1 cellular context compared by ENCODE assay signal in the genomic region with DNA sequence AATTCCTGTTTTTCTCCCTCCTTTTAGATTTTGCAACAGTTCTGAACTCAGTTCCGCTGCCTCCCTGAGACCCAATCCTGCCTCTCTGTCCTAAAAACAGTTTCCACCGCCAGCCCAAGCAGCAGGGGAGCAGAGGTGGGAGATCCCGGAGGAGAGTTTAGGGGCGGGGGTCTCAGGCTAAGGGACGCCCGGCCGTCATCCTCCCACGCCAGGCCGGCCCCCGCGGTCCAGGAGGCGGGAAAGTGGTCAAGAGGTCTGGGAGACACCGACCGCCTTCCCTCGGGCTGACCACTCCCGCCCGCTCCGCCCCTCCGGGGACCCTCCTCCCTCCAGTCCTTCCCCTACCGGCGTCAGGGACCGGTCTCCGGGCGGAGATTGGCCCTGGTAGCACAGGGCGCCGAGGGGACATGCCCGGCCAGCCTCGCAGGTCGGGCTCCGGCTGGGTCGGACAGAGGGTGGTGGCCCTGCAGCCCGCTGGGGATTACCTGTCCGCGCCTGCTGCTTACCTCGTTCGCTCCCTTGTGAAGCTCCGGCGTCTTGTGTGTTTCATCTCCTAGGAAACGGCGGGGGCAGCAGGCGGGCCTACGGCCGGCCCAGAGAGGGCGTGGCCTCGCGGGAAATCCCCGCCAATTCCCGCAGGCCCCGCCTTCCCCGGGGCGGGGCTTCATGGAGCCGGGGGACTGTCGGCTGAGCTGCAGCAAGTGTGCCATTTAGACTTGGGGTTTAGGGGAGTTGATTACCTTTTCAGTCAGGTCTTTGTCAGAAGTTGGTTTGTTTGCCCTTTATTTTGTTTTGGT.
TF ChIP-seq lines count a peak whose summit lies in the region.

A gene with protein sequence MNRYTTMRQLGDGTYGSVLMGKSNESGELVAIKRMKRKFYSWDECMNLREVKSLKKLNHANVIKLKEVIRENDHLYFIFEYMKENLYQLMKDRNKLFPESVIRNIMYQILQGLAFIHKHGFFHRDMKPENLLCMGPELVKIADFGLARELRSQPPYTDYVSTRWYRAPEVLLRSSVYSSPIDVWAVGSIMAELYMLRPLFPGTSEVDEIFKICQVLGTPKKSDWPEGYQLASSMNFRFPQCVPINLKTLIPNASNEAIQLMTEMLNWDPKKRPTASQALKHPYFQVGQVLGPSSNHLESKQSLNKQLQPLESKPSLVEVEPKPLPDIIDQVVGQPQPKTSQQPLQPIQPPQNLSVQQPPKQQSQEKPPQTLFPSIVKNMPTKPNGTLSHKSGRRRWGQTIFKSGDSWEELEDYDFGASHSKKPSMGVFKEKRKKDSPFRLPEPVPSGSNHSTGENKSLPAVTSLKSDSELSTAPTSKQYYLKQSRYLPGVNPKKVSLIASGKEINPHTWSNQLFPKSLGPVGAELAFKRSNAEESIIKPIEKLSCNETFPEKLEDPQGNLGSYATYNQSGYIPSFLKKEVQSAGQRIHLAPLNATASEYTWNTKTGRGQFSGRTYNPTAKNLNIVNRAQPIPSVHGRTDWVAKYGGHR (minus strand): TSS at position 543 of the 797 bp plus-strand sequence. CDS start 7,891 bp downstream, outside the sequence.

TF ChIP-seq in K562, 482 proteins besides CTCF, POLR2A, EP300 and RAD21 (continued from another document and continues in another):
- TF ChIP-seq, protein P1, sequence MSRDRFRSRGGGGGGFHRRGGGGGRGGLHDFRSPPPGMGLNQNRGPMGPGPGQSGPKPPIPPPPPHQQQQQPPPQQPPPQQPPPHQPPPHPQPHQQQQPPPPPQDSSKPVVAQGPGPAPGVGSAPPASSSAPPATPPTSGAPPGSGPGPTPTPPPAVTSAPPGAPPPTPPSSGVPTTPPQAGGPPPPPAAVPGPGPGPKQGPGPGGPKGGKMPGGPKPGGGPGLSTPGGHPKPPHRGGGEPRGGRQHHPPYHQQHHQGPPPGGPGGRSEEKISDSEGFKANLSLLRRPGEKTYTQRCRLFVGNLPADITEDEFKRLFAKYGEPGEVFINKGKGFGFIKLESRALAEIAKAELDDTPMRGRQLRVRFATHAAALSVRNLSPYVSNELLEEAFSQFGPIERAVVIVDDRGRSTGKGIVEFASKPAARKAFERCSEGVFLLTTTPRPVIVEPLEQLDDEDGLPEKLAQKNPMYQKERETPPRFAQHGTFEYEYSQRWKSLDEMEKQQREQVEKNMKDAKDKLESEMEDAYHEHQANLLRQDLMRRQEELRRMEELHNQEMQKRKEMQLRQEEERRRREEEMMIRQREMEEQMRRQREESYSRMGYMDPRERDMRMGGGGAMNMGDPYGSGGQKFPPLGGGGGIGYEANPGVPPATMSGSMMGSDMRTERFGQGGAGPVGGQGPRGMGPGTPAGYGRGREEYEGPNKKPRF (IDR thresholded peaks at IDR 0.05; ENCODE audit: low read depth, low read length): no peak
- TF ChIP-seq NFIX (CRISPR knock-in tag; IDR thresholded peaks at IDR 0.05; ENCODE audit: low read depth): no peak
- TF ChIP-seq PPARD (CRISPR knock-in tag; IDR thresholded peaks at IDR 0.05): no peak
- no peak for TF ChIP-seq PTTG1 (tag; IDR thresholded peaks at IDR 0.05; ENCODE audit: low read depth)
- TF ChIP-seq, protein P2, sequence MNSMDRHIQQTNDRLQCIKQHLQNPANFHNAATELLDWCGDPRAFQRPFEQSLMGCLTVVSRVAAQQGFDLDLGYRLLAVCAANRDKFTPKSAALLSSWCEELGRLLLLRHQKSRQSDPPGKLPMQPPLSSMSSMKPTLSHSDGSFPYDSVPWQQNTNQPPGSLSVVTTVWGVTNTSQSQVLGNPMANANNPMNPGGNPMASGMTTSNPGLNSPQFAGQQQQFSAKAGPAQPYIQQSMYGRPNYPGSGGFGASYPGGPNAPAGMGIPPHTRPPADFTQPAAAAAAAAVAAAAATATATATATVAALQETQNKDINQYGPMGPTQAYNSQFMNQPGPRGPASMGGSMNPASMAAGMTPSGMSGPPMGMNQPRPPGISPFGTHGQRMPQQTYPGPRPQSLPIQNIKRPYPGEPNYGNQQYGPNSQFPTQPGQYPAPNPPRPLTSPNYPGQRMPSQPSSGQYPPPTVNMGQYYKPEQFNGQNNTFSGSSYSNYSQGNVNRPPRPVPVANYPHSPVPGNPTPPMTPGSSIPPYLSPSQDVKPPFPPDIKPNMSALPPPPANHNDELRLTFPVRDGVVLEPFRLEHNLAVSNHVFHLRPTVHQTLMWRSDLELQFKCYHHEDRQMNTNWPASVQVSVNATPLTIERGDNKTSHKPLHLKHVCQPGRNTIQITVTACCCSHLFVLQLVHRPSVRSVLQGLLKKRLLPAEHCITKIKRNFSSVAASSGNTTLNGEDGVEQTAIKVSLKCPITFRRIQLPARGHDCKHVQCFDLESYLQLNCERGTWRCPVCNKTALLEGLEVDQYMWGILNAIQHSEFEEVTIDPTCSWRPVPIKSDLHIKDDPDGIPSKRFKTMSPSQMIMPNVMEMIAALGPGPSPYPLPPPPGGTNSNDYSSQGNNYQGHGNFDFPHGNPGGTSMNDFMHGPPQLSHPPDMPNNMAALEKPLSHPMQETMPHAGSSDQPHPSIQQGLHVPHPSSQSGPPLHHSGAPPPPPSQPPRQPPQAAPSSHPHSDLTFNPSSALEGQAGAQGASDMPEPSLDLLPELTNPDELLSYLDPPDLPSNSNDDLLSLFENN (IDR thresholded peaks at IDR 0.05; ENCODE audit: low read depth in 2 of 2, low read length in 2 of 2): peak in 1 of 2 experiments; percentile 19; a peak in 1 of 4 replicates
- TF ChIP-seq MAFG (tag; conservative IDR thresholded peaks at IDR 0.05): no peak
- peak; percentile 61 for TF ChIP-seq MGA (IDR thresholded peaks at IDR 0.05)
- TF ChIP-seq RBM15 (IDR thresholded peaks at IDR 0.05; ENCODE audit: insufficient read depth, low read length): no peak
- TF ChIP-seq, protein P3, sequence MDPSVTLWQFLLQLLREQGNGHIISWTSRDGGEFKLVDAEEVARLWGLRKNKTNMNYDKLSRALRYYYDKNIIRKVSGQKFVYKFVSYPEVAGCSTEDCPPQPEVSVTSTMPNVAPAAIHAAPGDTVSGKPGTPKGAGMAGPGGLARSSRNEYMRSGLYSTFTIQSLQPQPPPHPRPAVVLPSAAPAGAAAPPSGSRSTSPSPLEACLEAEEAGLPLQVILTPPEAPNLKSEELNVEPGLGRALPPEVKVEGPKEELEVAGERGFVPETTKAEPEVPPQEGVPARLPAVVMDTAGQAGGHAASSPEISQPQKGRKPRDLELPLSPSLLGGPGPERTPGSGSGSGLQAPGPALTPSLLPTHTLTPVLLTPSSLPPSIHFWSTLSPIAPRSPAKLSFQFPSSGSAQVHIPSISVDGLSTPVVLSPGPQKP (CRISPR knock-in tag; IDR thresholded peaks at IDR 0.05): no peak
- TF ChIP-seq KDM2B (CRISPR knock-in tag; IDR thresholded peaks at IDR 0.05): no peak
- no peak for TF ChIP-seq NR1H2 (CRISPR knock-in tag; IDR thresholded peaks at IDR 0.05)
- TF ChIP-seq, protein P4, sequence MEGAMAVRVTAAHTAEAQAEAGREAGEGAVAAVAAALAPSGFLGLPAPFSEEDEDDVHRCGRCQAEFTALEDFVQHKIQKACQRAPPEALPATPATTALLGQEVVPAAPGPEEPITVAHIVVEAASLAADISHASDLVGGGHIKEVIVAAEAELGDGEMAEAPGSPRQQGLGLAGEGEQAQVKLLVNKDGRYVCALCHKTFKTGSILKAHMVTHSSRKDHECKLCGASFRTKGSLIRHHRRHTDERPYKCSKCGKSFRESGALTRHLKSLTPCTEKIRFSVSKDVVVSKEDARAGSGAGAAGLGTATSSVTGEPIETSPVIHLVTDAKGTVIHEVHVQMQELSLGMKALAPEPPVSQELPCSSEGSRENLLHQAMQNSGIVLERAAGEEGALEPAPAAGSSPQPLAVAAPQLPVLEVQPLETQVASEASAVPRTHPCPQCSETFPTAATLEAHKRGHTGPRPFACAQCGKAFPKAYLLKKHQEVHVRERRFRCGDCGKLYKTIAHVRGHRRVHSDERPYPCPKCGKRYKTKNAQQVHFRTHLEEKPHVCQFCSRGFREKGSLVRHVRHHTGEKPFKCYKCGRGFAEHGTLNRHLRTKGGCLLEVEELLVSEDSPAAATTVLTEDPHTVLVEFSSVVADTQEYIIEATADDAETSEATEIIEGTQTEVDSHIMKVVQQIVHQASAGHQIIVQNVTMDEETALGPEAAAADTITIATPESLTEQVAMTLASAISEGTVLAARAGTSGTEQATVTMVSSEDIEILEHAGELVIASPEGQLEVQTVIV (CRISPR knock-in tag; IDR thresholded peaks at IDR 0.05; ENCODE audit: borderline replicate concordance): no peak
- TF ChIP-seq L3MBTL2 (IDR thresholded peaks at IDR 0.05): peak; percentile 61; the same call in 1 of the 2 replicates
- no peak; a peak in 1 of 6 replicates for TF ChIP-seq ZBTB11 (CRISPR knock-in tag; IDR thresholded peaks at IDR 0.05)
- no peak for TF ChIP-seq HNRNPK (IDR thresholded peaks at IDR 0.05; ENCODE audit: low read depth, low read length, poor library complexity, severe bottlenecking)
